ENCODE assay signal across 8 cellular contexts in genomic region chr12:100987552-100988277, GRCh38.
DNase-seq lines count a peak whose midpoint lies in the region; ATAC-seq and TF ChIP-seq lines count a peak whose summit lies in the region.

No MANE protein-coding gene starts in this region.

- H3F3A ChIP-seq in neural progenitor cell (ENCODE audit: low read depth), result peaks cover 20% of the 10 kb centered on the region

- H3K27me3 Mint-ChIP-seq in neural progenitor cell (ENCODE audit: insufficient read depth, low read depth), result no peaks in the 10 kb centered on the region

- H2AFZ ChIP-seq in neural progenitor cell (replicated peaks), result peak overlapping the region; percentile 87

- peak; percentile 7 for DNase-seq in CMK (ENCODE audit: low read depth)
- DNase-seq in MV-4-11 (lab: John Stamatoyannopoulos, UW), result peak; percentile 97
- DNase-seq in body of pancreas, result peak; percentile 28 to 61 (median 38)
- peak; percentile 77 for DNase-seq in neural progenitor cell (ENCODE audit: low spot score)
- DNase-seq in stimulated activated naive CD8-positive, alpha-beta T cell treated with anti-CD3 and anti-CD28 coated beads, Interleukin-15, Interleukin-2, amounts not matched to agents 100 U/mL and 50 U/mL, for 24 hours, result no peak
- DNase-seq in cardiac septum (ENCODE audit: low spot score), result no peak

- peaks cover 7% of the 10 kb centered on the region for H3K4me1 ChIP-seq in body of pancreas
- H3K4me1 ChIP-seq in neural progenitor cell, result peaks cover 25% of the 10 kb centered on the region

- peaks cover 3% of the 10 kb centered on the region for H3K9me3 Mint-ChIP-seq in neural progenitor cell

- H3K27me3 ChIP-seq in body of pancreas (no peaks in the 10 kb centered on the region), neural progenitor cell (no peaks in the 10 kb centered on the region)

- H3K9me3 ChIP-seq in body of pancreas, result no peaks in the 10 kb centered on the region
- no peaks in the 10 kb centered on the region for H3K9me3 ChIP-seq in neural progenitor cell (ENCODE audit: low read depth)

- intact Hi-C loops in body of pancreas (cut with DNase I) (no loop called here), cardiac septum (cut with DNase I) (no loop called here)

- H3K27ac Mint-ChIP-seq in neural progenitor cell, result peak overlapping the region; percentile 81

- WGBS in body of pancreas, 2 donors, result 33 to 54% methylated on average over 4 of the region's 4 CpGs

- H4K20me1 ChIP-seq in neural progenitor cell (ENCODE audit: low read depth), result no peaks in the 10 kb centered on the region

- TF ChIP-seq CTCF in body of pancreas (IDR thresholded peaks at IDR 0.05) (peak in 1 of 7 experiments; percentile 13), neural progenitor cell (IDR thresholded peaks at IDR 0.05) (peak; percentile 59)

- TF ChIP-seq POLR2A in body of pancreas (IDR thresholded peaks at IDR 0.05), result no peak

- H3K4me3 ChIP-seq in body of pancreas (no peak overlapping the region), neural progenitor cell (peak overlapping the region; percentile 27)

- no peak overlapping the region for H3K9ac ChIP-seq in neural progenitor cell

- no peaks in the 10 kb centered on the region for H3K36me3 ChIP-seq in body of pancreas (replicated peaks in 1 of 2; ENCODE audit: insufficient read depth in 1 of 2, low read depth in 2 of 2)
- no peaks in the 10 kb centered on the region for H3K36me3 ChIP-seq in neural progenitor cell

- peaks cover 32% of the 10 kb centered on the region for H3K4me1 Mint-ChIP-seq in neural progenitor cell

- peak overlapping the region; percentile 74 for H3K4me2 ChIP-seq in neural progenitor cell

- H3K79me2 ChIP-seq in neural progenitor cell (ENCODE audit: low read depth), result no peaks in the 10 kb centered on the region

- no peak overlapping the region for H3K27ac ChIP-seq in body of pancreas
- peak overlapping the region; percentile 86 for H3K27ac ChIP-seq in neural progenitor cell

- peak overlapping the region; percentile 42 for H3K4me3 Mint-ChIP-seq in neural progenitor cell

- ATAC-seq in GM18858 (IDR thresholded peaks at IDR 0.05; ENCODE audit: unreplicated experiment), result peak; percentile 93
- peak; percentile 96 for ATAC-seq in HG02870 (IDR thresholded peaks at IDR 0.05; ENCODE audit: unreplicated experiment)
- ATAC-seq in body of pancreas, result peak; percentile 48
- ATAC-seq in stimulated activated naive CD8-positive, alpha-beta T cell treated with anti-CD3 and anti-CD28 coated beads, Interleukin-15, Interleukin-2, amounts not matched to agents 100 U/mL and 50 U/mL, for 24 hours, result no peak

- no peaks in the 10 kb centered on the region for H3K36me3 Mint-ChIP-seq in neural progenitor cell

Comparison
In these comparisons a context has a peak if more than half of its experiments do, and no peak if none do; other contexts are left out.
1. DNase-seq: peak in CMK (single experiment), MV-4-11 (single experiment), body of pancreas (4 of 4) and neural progenitor cell (single experiment); none in stimulated activated naive CD8-positive, alpha-beta T cell treated with anti-CD3 and anti-CD28 coated beads, Interleukin-15, Interleukin-2, amounts not matched to agents 100 U/mL and 50 U/mL, for 24 hours (single experiment) and cardiac septum (single experiment).